In the genomic region with DNA sequence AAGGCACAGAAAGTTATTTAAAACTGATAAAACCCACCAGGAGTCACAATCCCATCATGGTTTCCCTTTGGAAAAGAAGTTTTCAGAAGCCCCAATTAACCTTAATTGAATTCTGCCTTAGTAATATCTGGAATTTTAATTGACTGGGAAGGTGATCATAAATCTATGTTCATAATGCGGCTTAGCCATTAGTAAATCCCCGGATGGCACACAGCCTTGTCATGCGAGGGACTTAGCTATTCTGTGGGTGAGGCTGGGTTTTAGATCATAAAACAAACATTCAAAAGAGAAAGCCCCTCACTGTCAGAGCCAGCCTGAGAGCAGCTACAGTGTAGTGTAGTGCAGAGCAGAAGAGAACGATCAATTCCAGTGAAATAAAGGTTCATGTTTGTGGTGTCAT, we compare ENCODE assay signal across 14 cellular contexts.
DNase-seq lines count a peak whose midpoint lies in the region; ATAC-seq, FAIRE-seq and TF ChIP-seq lines count a peak whose summit lies in the region.
"Had no signal": no experiment of that assay in that cellular context is flagged by ENCODE, and none has a peak within 500 bp of the region (broad histone marks: within the 10 kb centered on the region; RNA-seq: fewer than 3 reads in every experiment).

No MANE protein-coding gene starts in this region.

- H3K27me3 Mint-ChIP-seq in astrocyte (ENCODE audit: low read depth, unreplicated experiment), result no peaks in the 10 kb centered on the region

- H3K9me3 ChIP-seq in astrocyte (ENCODE audit: insufficient read depth, low read depth, low read length) (no peaks in the 10 kb centered on the region), osteoblast (ENCODE audit: low read depth, low read length) (no peaks in the 10 kb centered on the region), sigmoid colon (no peaks in the 10 kb centered on the region)

- WGBS in sigmoid colon, 2 donors, result 57 to 69% methylated on average over 4 of the region's 4 CpGs

- no peak for ATAC-seq in HG02642 (IDR thresholded peaks at IDR 0.05; ENCODE audit: poor library complexity, unreplicated experiment)
- ATAC-seq in HG03196 (IDR thresholded peaks at IDR 0.05; ENCODE audit: unreplicated experiment), result no peak
- ATAC-seq: right cardiac atrium; stimulated activated naive CD8-positive, alpha-beta T cell treated with anti-CD3 and anti-CD28 coated beads, Interleukin-15, Interleukin-2, amounts not matched to agents 100 U/mL and 50 U/mL, for 24 hours had no signal

- no peak for FAIRE-seq in astrocyte (lab: Jason Lieb, UNC)

- peak; percentile 24 for DNase-seq in EH (ENCODE audit: low read depth)
- DNase-seq in NCI-H1930 (lab: John Stamatoyannopoulos, UW), result peak; percentile 57 to 66
- no peak for DNase-seq in astrocyte (ENCODE audit: low read depth)
- DNase-seq in osteoblast (ENCODE audit: insufficient read length, low spot score, missing footprints), result no peak
- no peak for DNase-seq in sigmoid colon
- no peak for DNase-seq in HCEC 1CT
- DNase-seq: activated CD4-positive, CD25-positive, alpha-beta regulatory T cell; dermis blood vessel endothelial cell; GDM1; right cardiac atrium; stimulated activated naive CD8-positive, alpha-beta T cell treated with anti-CD3 and anti-CD28 coated beads, Interleukin-15, Interleukin-2, amounts not matched to agents 100 U/mL and 50 U/mL, for 24 hours had no signal

- TF ChIP-seq CTCF in astrocyte (IDR thresholded peaks at IDR 0.05; ENCODE audit: insufficient read depth, low read depth, low read length) (no peak), osteoblast (IDR thresholded peaks at IDR 0.05; ENCODE audit: extremely low read depth, low read depth, low read length) (no peak), sigmoid colon (IDR thresholded peaks at IDR 0.05) (no peak)

- peaks cover 13% of the 10 kb centered on the region for H3K4me1 Mint-ChIP-seq in astrocyte (ENCODE audit: low read depth, unreplicated experiment)

- no peaks in the 10 kb centered on the region for H3K36me3 ChIP-seq in astrocyte (ENCODE audit: insufficient read depth, low read length)
- H3K36me3 ChIP-seq in osteoblast (ENCODE audit: insufficient read depth, low read length), result no peaks in the 10 kb centered on the region
- H3K36me3 ChIP-seq in sigmoid colon, result no peaks in the 10 kb centered on the region
- H3K36me3 ChIP-seq: BLaER1 had no signal

- TF ChIP-seq EP300 in sigmoid colon (IDR thresholded peaks at IDR 0.05), result no peak

- TF ChIP-seq POLR2A in sigmoid colon (IDR thresholded peaks at IDR 0.05), result no peak

- H2AFZ ChIP-seq in astrocyte (ENCODE audit: low read depth, low read length) (peak overlapping the region; percentile 28), osteoblast (ENCODE audit: low read length) (peak overlapping the region; percentile 68)

- no peaks in the 10 kb centered on the region for H3K36me3 Mint-ChIP-seq in astrocyte (ENCODE audit: low read depth, unreplicated experiment)

- no peaks in the 10 kb centered on the region for H4K20me1 ChIP-seq in astrocyte (ENCODE audit: insufficient read depth, low read length)
- H4K20me1 ChIP-seq in osteoblast (ENCODE audit: insufficient read depth, low read length), result no peaks in the 10 kb centered on the region
- H4K20me1 ChIP-seq: BLaER1 had no signal

- H3K27me3 ChIP-seq in astrocyte (ENCODE audit: insufficient read depth, low read length) (no peaks in the 10 kb centered on the region), osteoblast (ENCODE audit: insufficient read depth, low read length) (no peaks in the 10 kb centered on the region), sigmoid colon (no peaks in the 10 kb centered on the region)
- H3K27me3 ChIP-seq: BLaER1 had no signal

- H3K27ac Mint-ChIP-seq in astrocyte (ENCODE audit: unreplicated experiment), result no peak overlapping the region

- H3K4me3 ChIP-seq in astrocyte (ENCODE audit: insufficient read depth, low read depth, low read length) (no peak overlapping the region), osteoblast (ENCODE audit: insufficient read depth, low read length) (peak overlapping the region; percentile 45), sigmoid colon (no peak overlapping the region)
- H3K4me3 ChIP-seq: BLaER1 had no signal

- H3K27ac ChIP-seq in astrocyte (ENCODE audit: low read depth, low read length) (no peak overlapping the region), osteoblast (ENCODE audit: low read depth, low read length) (peak overlapping the region; percentile 75), sigmoid colon (no peak overlapping the region)
- H3K27ac ChIP-seq: BLaER1 had no signal

- intact Hi-C loops in sigmoid colon (cut with DNase I), result no loop called here

- no peak overlapping the region for H3K4me3 Mint-ChIP-seq in astrocyte (ENCODE audit: unreplicated experiment)

- peak overlapping the region; percentile 55 for H3K4me2 ChIP-seq in astrocyte (ENCODE audit: low read length)
- peak overlapping the region; percentile 70 for H3K4me2 ChIP-seq in osteoblast (ENCODE audit: insufficient read depth, low read length)
- H3K4me2 ChIP-seq: BLaER1 had no signal

- H3K79me2 ChIP-seq in astrocyte (ENCODE audit: insufficient read depth, low read length) (no peaks in the 10 kb centered on the region), osteoblast (ENCODE audit: insufficient read depth, low read length) (no peaks in the 10 kb centered on the region)

- H3K9ac ChIP-seq in astrocyte (ENCODE audit: low read length), result peak overlapping the region; percentile 18
- H3K9ac ChIP-seq: BLaER1 had no signal

- peaks cover 15% of the 10 kb centered on the region for H3K4me1 ChIP-seq in astrocyte (ENCODE audit: insufficient read depth, low read length)
- peaks cover 22% of the 10 kb centered on the region for H3K4me1 ChIP-seq in osteoblast (ENCODE audit: insufficient read depth, low read length)
- H3K4me1 ChIP-seq in sigmoid colon, result no peaks in the 10 kb centered on the region
- H3K4me1 ChIP-seq: BLaER1 had no signal

- peaks cover 2% of the 10 kb centered on the region for H3K9me3 Mint-ChIP-seq in astrocyte (ENCODE audit: unreplicated experiment)

Comparison
In these comparisons a context has a peak if more than half of its experiments do, and no peak if none do; other contexts are left out.
1. DNase-seq: peak in EH (single experiment) and NCI-H1930 (2 of 2); none in astrocyte (single experiment), osteoblast (single experiment), sigmoid colon (single experiment) and HCEC 1CT (single experiment).